In genomic region chr12:53213348-53213747, GRCh38 we compare ENCODE assay signal across 8 cellular contexts. TPM values are rescaled to one million over a fixed set of nuclear protein-coding genes. Genes with fewer than 3 reads are reported as not detected.
A peak's percentile ranks its signal among the peaks of the same experiment; 100 is the strongest.
DNase-seq lines count a peak whose midpoint lies in the region; ATAC-seq and TF ChIP-seq lines count a peak whose summit lies in the region.

No MANE protein-coding gene starts in this region.

- no peaks in the 10 kb centered on the region for H3K9me3 Mint-ChIP-seq in central memory CD8-positive, alpha-beta T cell

- H3K27me3 ChIP-seq in left lung = no peaks in the 10 kb centered on the region

- peaks cover 0 to 39% of the 10 kb centered on the region in 2 experiments; a peak in 1 of 3 replicates for H3K36me3 ChIP-seq in HEK293 (ENCODE audit: control insufficient read depth in 2 of 2, insufficient read depth in 1 of 2, low read length in 2 of 2)
- peaks cover 0 to 46% of the 10 kb centered on the region in 2 donors for H3K36me3 ChIP-seq in left lung

- H3K4me1 Mint-ChIP-seq in central memory CD8-positive, alpha-beta T cell = peaks cover 72% of the 10 kb centered on the region

- POLR2A ChIA-PET in HEK293 (lab: Yijun Ruan, JAX) = interaction anchor here (0.6 to 2.3 kb wide), 11 partner anchors 27 to 148 kb away, joined by 3 to 11 read pairs (median 4); partner anchors contain the start of genes AAAS, ESPL1 and PFDN5

- H3K36me3 Mint-ChIP-seq in central memory CD8-positive, alpha-beta T cell (ENCODE audit: insufficient read depth) = peaks cover 20% of the 10 kb centered on the region

- H3K4me1 ChIP-seq in HEK293 (ENCODE audit: control insufficient read depth, insufficient read depth, low read length) (no peaks in the 10 kb centered on the region), left lung (peaks cover 23 to 66% of the 10 kb centered on the region in 2 donors)

- CTCF ChIA-PET in HEK293 (lab: Yijun Ruan, JAX) = interaction anchor here (0.6 to 11.6 kb wide), 41 partner anchors 9 to 296 kb away, joined by 3 to 144 read pairs (median 5); partner anchors contain the start of genes AAAS, CSAD, ESPL1 and IGFBP6

- H3K27ac Mint-ChIP-seq in central memory CD8-positive, alpha-beta T cell (ENCODE audit: low read depth) = peak overlapping the region; percentile 12

- TF ChIP-seq CTCF in HEK293 (tag by site-specific recombination; IDR thresholded peaks at IDR 0.05) (peak; percentile 91), left lung (IDR thresholded peaks at IDR 0.05) (peak; percentile 92 to 94)

- peak; percentile 87 for DNase-seq in CD1c-positive myeloid dendritic cell (ENCODE audit: extremely low spot score)
- DNase-seq in NCI-H510A (lab: John Stamatoyannopoulos, UW) = peak; percentile 51
- DNase-seq in activated CD4-positive, CD25-positive, alpha-beta regulatory T cell treated with anti-CD3 and anti-CD28 coated beads, Interleukin-2, amount 50 U/mL, for 72 hours = peak; percentile 89
- DNase-seq in central memory CD8-positive, alpha-beta T cell (ENCODE audit: low spot score in 2 of 2) = peak; percentile 70 to 84
- DNase-seq in left lung = peak; percentile 82 to 97
- DNase-seq in stimulated activated CD4-positive, alpha-beta T cell treated with anti-CD3 and anti-CD28 coated beads, TNF-alpha, amount 100 ng/mL, for 1 hour (ENCODE audit: low read depth in 3 of 3, low spot score in 1 of 3) = peak; percentile 64 to 82 (median 76)

- H3K4me3 Mint-ChIP-seq in central memory CD8-positive, alpha-beta T cell = no peak overlapping the region

- ATAC-seq in central memory CD8-positive, alpha-beta T cell (replicated peaks; ENCODE audit: extremely low read depth, poor library complexity, severe bottlenecking) = peak; percentile 69
- ATAC-seq in left lung (peak; percentile 68), HG03442 (IDR thresholded peaks at IDR 0.05; ENCODE audit: unreplicated experiment) (no peak)

- H3K9me3 ChIP-seq in HEK293 (ENCODE audit: control insufficient read depth, insufficient read depth, low read depth, low read length) (no peaks in the 10 kb centered on the region), left lung (no peaks in the 10 kb centered on the region)

- no peaks in the 10 kb centered on the region for H3K27me3 Mint-ChIP-seq in central memory CD8-positive, alpha-beta T cell

- no peak overlapping the region for H3K4me3 ChIP-seq in HEK293 (ENCODE audit: low read depth, low read length)
- H3K4me3 ChIP-seq in left lung = no peak overlapping the region

- no peak overlapping the region for H3K27ac ChIP-seq in HEK293 (ENCODE audit: extremely low read depth, low read depth, low read length)
- no peak overlapping the region for H3K27ac ChIP-seq in left lung

- intact Hi-C loops in left lung (cut with DNase I) = loop anchor here in 1 of 2 donors (2.0 kb wide), 1 partner anchor 75 kb away; no protein-coding TSS in a partner anchor

TF ChIP-seq in HEK293, 187 proteins besides CTCF, POLR2A, EP300 and RAD21 (continues in another document):
- TF ChIP-seq ZNF274 (IDR thresholded peaks at IDR 0.05; ENCODE audit: low read length) (no peak), ZNF274 (tag by site-specific recombination; IDR thresholded peaks at IDR 0.05; ENCODE audit: borderline replicate concordance) (no peak), REST (tag by site-specific recombination; IDR thresholded peaks at IDR 0.05) (peak; percentile 68), ZNF660 (tag by site-specific recombination; IDR thresholded peaks at IDR 0.05) (no peak; the same call in 1 of the 2 replicates), ZNF114 (tag by site-specific recombination; IDR thresholded peaks at IDR 0.05) (no peak), ZNF19 (tag by site-specific recombination; IDR thresholded peaks at IDR 0.05; ENCODE audit: low read depth) (no peak), HOXA7 (CRISPR knock-in tag; IDR thresholded peaks at IDR 0.05; ENCODE audit: borderline replicate concordance) (no peak), ZNF362 (tag by site-specific recombination; IDR thresholded peaks at IDR 0.05) (no peak), GLIS2 (tag by site-specific recombination; IDR thresholded peaks at IDR 0.05) (0 out of 2 replicates have a peak, but pooled peaks have one; percentile 29), ZSCAN4 (tag by site-specific recombination; IDR thresholded peaks at IDR 0.05) (no peak), ZNF132 (tag by site-specific recombination; IDR thresholded peaks at IDR 0.05; ENCODE audit: borderline replicate concordance) (no peak), KLF8 (tag by site-specific recombination; IDR thresholded peaks at IDR 0.05) (0 out of 2 replicates have a peak, but pooled peaks have one; percentile 42), ZNF335 (tag by site-specific recombination; conservative IDR thresholded peaks at IDR 0.05) (no peak; the same call in 1 of the 2 replicates), ZNF621 (tag by site-specific recombination; IDR thresholded peaks at IDR 0.05) (no peak), ZNF2 (tag by site-specific recombination; IDR thresholded peaks at IDR 0.05) (peak; percentile 86), ZNF324 (tag by site-specific recombination; IDR thresholded peaks at IDR 0.05) (peak; percentile 41; the same call in 1 of the 2 replicates), ZNF302 (tag by site-specific recombination; IDR thresholded peaks at IDR 0.05; ENCODE audit: low read depth) (no peak), KLF1 (tag by site-specific recombination; IDR thresholded peaks at IDR 0.05) (0 out of 2 replicates have a peak, but pooled peaks have one; percentile 24), ZBTB1 (tag by site-specific recombination; IDR thresholded peaks at IDR 0.05) (no peak), EGR2 (tag by site-specific recombination; IDR thresholded peaks at IDR 0.05; ENCODE audit: low read depth) (no peak), ZNF239 (tag by site-specific recombination; IDR thresholded peaks at IDR 0.05) (peak; percentile 99), SP2 (tag by site-specific recombination; IDR thresholded peaks at IDR 0.05) (no peak), ZXDB (tag by site-specific recombination; IDR thresholded peaks at IDR 0.05) (peak; percentile 77), ZNF48 (tag by site-specific recombination; IDR thresholded peaks at IDR 0.05) (no peak), ZFP37 (tag by site-specific recombination; IDR thresholded peaks at IDR 0.05) (peak; percentile 43; the same call in 1 of the 2 replicates), ZNF596 (tag by site-specific recombination; IDR thresholded peaks at IDR 0.05) (no peak), ZNF354C (tag by site-specific recombination; IDR thresholded peaks at IDR 0.05; ENCODE audit: borderline replicate concordance, low read depth) (no peak), PRDM1 (tag by site-specific recombination; IDR thresholded peaks at IDR 0.05) (no peak), ZNF366 (tag by site-specific recombination; conservative IDR thresholded peaks at IDR 0.05) (peak; percentile 49; the same call in 1 of the 2 replicates), ZNF341 (tag by site-specific recombination; IDR thresholded peaks at IDR 0.05; ENCODE audit: low read depth) (no peak), ZNF555 (tag by site-specific recombination; conservative IDR thresholded peaks at IDR 0.05) (no peak), GLIS1 (tag by site-specific recombination; IDR thresholded peaks at IDR 0.05) (no peak)

RNA-seq across cellular contexts. Expression of gene ITGB7, which starts 6.3 kb away (rescaled TPM):
- total RNA-seq in left lung = 10 to 100 TPM in 1 of 2 donors, 1 to 10 TPM in 1; 3.8 to 10.9 TPM

RNA-seq across cellular contexts. Expression of gene RARG, which starts 18.7 kb away (rescaled TPM):
- 10 to 100 TPM; 38.2 to 38.6 TPM for total RNA-seq in left lung

RNA-seq across cellular contexts. Expression of gene CSAD, which starts 32.6 kb away (rescaled TPM):
- 10 to 100 TPM; 33.1 to 36.3 TPM for total RNA-seq in left lung

RNA-seq across cellular contexts. Expression of gene ZNF740, which starts 32.8 kb away (rescaled TPM):
- total RNA-seq in left lung = 10 to 100 TPM; 34.6 to 39.2 TPM

RNA-seq across cellular contexts. Expression of gene ESPL1, which starts 54.8 kb away (rescaled TPM):
- 1 to 10 TPM; 2.8 to 4.1 TPM for total RNA-seq in left lung
